ENCODE assay signal across 19 cellular contexts in genomic region chr5:120436996-120437395, GRCh38. TPM values are rescaled to one million over a fixed set of nuclear protein-coding genes. Genes with fewer than 3 reads are reported as not detected.
"Had no signal": no experiment of that assay in that cellular context is flagged by ENCODE, and none has a peak within 500 bp of the region (broad histone marks: within the 10 kb centered on the region; RNA-seq: fewer than 3 reads in every experiment).

No MANE protein-coding gene starts in this region.

- H3K9me3 Mint-ChIP-seq: activated T-helper 1 cell treated with anti-CD3 and anti-CD28 coated beads, Interleukin-12 subunit alpha, Interleukin-12 subunit beta, Interleukin-2, Interleukin-4 antibody, amounts not matched to agents 30 ng/mL and 10 ng/mL and 1 ng/mL, durations not matched to agents 14 hours and 24 hours and 36 hours; memory B cell; natural killer cell treated with Interleukin-12 subunit alpha and Interleukin-12 subunit beta and Interleukin-15 and Interleukin-18, amount 100 ng/mL, for 72 hours had no signal

- H3K4me3 ChIP-seq: breast epithelium, dorsolateral prefrontal cortex, gastrocnemius medialis, heart right ventricle, psoas muscle, right lobe of liver, upper lobe of right lung had no signal

- H3K27me3 Mint-ChIP-seq: natural killer cell treated with Interleukin-12 subunit alpha and Interleukin-12 subunit beta and Interleukin-15 and Interleukin-18, amount 100 ng/mL, for 72 hours had no signal

- H3K27ac Mint-ChIP-seq: activated T-helper 1 cell treated with anti-CD3 and anti-CD28 coated beads, Interleukin-12 subunit alpha, Interleukin-12 subunit beta, Interleukin-2, Interleukin-4 antibody, amounts not matched to agents 30 ng/mL and 10 ng/mL and 1 ng/mL, durations not matched to agents 14 hours and 24 hours and 36 hours; memory B cell; natural killer cell treated with Interleukin-12 subunit alpha and Interleukin-12 subunit beta and Interleukin-15 and Interleukin-18, amount 100 ng/mL, for 72 hours had no signal

- H3K36me3 ChIP-seq: breast epithelium, gastrocnemius medialis, heart right ventricle, right lobe of liver, upper lobe of right lung had no signal

- H3K27ac ChIP-seq: breast epithelium, dorsolateral prefrontal cortex, psoas muscle, right lobe of liver, upper lobe of right lung had no signal

- DNase-seq: activated CD4-positive, alpha-beta T cell treated with anti-CD3 and anti-CD28 coated beads for 4 hours; activated naive CD4-positive, alpha-beta T cell treated with Interleukin-2 at 50 U/mL for 16 hours; dorsolateral prefrontal cortex; gastrocnemius medialis; heart right ventricle; islet precursor cell; nucleus accumbens; psoas muscle; right lobe of liver; stimulated activated CD4-positive, alpha-beta T cell treated with anti-CD3 and anti-CD28 coated beads, Interleukin-2, amount 100 ng/mL, for 48 hours; stimulated activated naive CD4-positive, alpha-beta T cell treated with Interleukin-2 at 50 U/mL for 16 hours; T1000; upper lobe of right lung had no signal

- H3K4me3 Mint-ChIP-seq: activated T-helper 1 cell treated with anti-CD3 and anti-CD28 coated beads, Interleukin-12 subunit alpha, Interleukin-12 subunit beta, Interleukin-2, Interleukin-4 antibody, amounts not matched to agents 30 ng/mL and 10 ng/mL and 1 ng/mL, durations not matched to agents 14 hours and 24 hours and 36 hours; memory B cell; natural killer cell treated with Interleukin-12 subunit alpha and Interleukin-12 subunit beta and Interleukin-15 and Interleukin-18, amount 100 ng/mL, for 72 hours had no signal

- H3K27me3 ChIP-seq: breast epithelium, gastrocnemius medialis, heart right ventricle, right lobe of liver, upper lobe of right lung had no signal

- H3K9me3 ChIP-seq: breast epithelium, gastrocnemius medialis, psoas muscle, right lobe of liver, upper lobe of right lung had no signal

- H3K4me1 Mint-ChIP-seq: memory B cell had no signal

- H3K4me1 ChIP-seq: breast epithelium, right lobe of liver, upper lobe of right lung had no signal

- ATAC-seq: esophagus mucosa; gastrocnemius medialis; heart right ventricle; left lobe of liver; natural killer cell treated with Interleukin-12 subunit alpha and Interleukin-12 subunit beta and Interleukin-15 and Interleukin-18, amount 100 ng/mL, for 72 hours; psoas muscle; right lobe of liver; upper lobe of right lung had no signal

RNA-seq across cellular contexts. Expression of gene PRR16, which starts 27.1 kb away (rescaled TPM):
- total RNA-seq: activated T-helper 1 cell treated with anti-CD3 and anti-CD28 coated beads, Interleukin-12 subunit alpha, Interleukin-12 subunit beta, Interleukin-2, Interleukin-4 antibody, amounts not matched to agents 30 ng/mL and 10 ng/mL and 1 ng/mL, durations not matched to agents 14 hours and 24 hours and 36 hours; left lobe of liver; natural killer cell treated with Interleukin-12 subunit alpha and Interleukin-12 subunit beta and Interleukin-15 and Interleukin-18, amount 100 ng/mL, for 72 hours had no signal
